In the genomic region with DNA sequence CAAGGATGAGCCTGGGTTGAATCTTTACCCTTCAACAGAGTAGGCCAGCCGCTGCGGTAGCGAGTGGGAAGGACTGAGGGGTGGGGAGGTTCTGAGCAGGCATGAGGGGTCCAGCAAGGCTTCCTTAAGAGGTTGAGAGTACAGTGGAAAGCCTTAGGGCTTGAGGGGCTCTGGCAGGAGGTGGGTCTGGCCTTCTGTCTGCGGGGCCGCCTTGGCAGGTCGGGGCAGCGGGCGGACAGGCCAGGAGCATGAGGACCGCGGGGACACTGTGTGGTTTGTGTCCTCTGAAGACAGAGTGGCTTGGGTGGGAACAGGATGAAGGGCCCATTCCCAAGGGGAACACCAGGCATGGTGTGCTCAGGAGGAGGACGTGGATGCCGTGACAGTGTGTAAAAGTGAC, we compare ENCODE assay signal across 25 cellular contexts.
"Had no signal": no experiment of that assay in that cellular context is flagged by ENCODE, and none has a peak within 500 bp of the region (broad histone marks: within the 10 kb centered on the region; RNA-seq: fewer than 3 reads in every experiment).

No MANE protein-coding gene starts in this region.

- H3K27ac ChIP-seq: heart right ventricle, left lung, lower lobe of right lung, pancreas, prostate gland, sigmoid colon, spleen, stomach, testis, thyroid gland, uterus had no signal

- H3K27ac Mint-ChIP-seq: naive thymus-derived CD4-positive, alpha-beta T cell; natural killer cell treated with Interleukin-12 subunit alpha and Interleukin-12 subunit beta and Interleukin-15 and Interleukin-18, amount 100 ng/mL, for 72 hours; stimulated activated naive B cell treated with anti-CD40 and anti-IgM and Interleukin-4, amounts not matched to agents 10 μg/mL and 1 μg/mL and 100 μg/mL, for 72 hours had no signal

- H3K4me1 ChIP-seq: left lung, lower lobe of right lung, pancreas, prostate gland, testis, thyroid gland, uterus had no signal

- H3K4me1 Mint-ChIP-seq: naive thymus-derived CD4-positive, alpha-beta T cell; stimulated activated naive B cell treated with anti-CD40 and anti-IgM and Interleukin-4, amounts not matched to agents 10 μg/mL and 1 μg/mL and 100 μg/mL, for 72 hours had no signal

- H3K27me3 Mint-ChIP-seq: natural killer cell treated with Interleukin-12 subunit alpha and Interleukin-12 subunit beta and Interleukin-15 and Interleukin-18, amount 100 ng/mL, for 72 hours had no signal

- H3K27me3 ChIP-seq: heart right ventricle, left lung, pancreas, sigmoid colon, stomach, testis, thyroid gland, uterus had no signal

- H3K4me3 Mint-ChIP-seq: naive thymus-derived CD4-positive, alpha-beta T cell; natural killer cell treated with Interleukin-12 subunit alpha and Interleukin-12 subunit beta and Interleukin-15 and Interleukin-18, amount 100 ng/mL, for 72 hours; stimulated activated naive B cell treated with anti-CD40 and anti-IgM and Interleukin-4, amounts not matched to agents 10 μg/mL and 1 μg/mL and 100 μg/mL, for 72 hours had no signal

- H3K36me3 Mint-ChIP-seq: naive thymus-derived CD4-positive, alpha-beta T cell; natural killer cell treated with Interleukin-12 subunit alpha and Interleukin-12 subunit beta and Interleukin-15 and Interleukin-18, amount 100 ng/mL, for 72 hours; stimulated activated naive B cell treated with anti-CD40 and anti-IgM and Interleukin-4, amounts not matched to agents 10 μg/mL and 1 μg/mL and 100 μg/mL, for 72 hours had no signal

- H3K4me3 ChIP-seq: heart right ventricle, left lung, lower lobe of right lung, mucosa of descending colon, pancreas, prostate gland, sigmoid colon, spleen, stomach, testis, thyroid gland, uterus had no signal

- H3K36me3 ChIP-seq: left lung, prostate gland, spleen, thyroid gland, uterus had no signal

- DNase-seq: heart right ventricle; hippocampal formation; kidney glomerular epithelial cell; left colon; left lung; lower lobe of right lung; midbrain; mucosa of descending colon; naive thymus-derived CD4-positive, alpha-beta T cell; pancreas; retina; sigmoid colon; small intestine; spleen; stimulated activated CD4-positive, alpha-beta T cell treated with anti-CD3 and anti-CD28 coated beads, Interleukin-4, amount 100 ng/mL, for 24 hours; stimulated activated naive B cell treated with anti-CD40 and anti-IgM and Interleukin-4, amounts not matched to agents 10 μg/mL and 1 μg/mL and 100 μg/mL, for 72 hours; stimulated activated naive CD8-positive, alpha-beta T cell treated with anti-CD3 and anti-CD28 coated beads, Interleukin-15, Interleukin-2, amounts not matched to agents 100 U/mL and 50 U/mL, for 24 hours; stomach; testis; thyroid gland; trophoblast cell; uterus had no signal

- ATAC-seq: heart right ventricle; left colon; left lung; mucosa of descending colon; naive thymus-derived CD4-positive, alpha-beta T cell; natural killer cell treated with Interleukin-12 subunit alpha and Interleukin-12 subunit beta and Interleukin-15 and Interleukin-18, amount 100 ng/mL, for 72 hours; pancreas; right cardiac atrium; stimulated activated naive B cell treated with anti-CD40 and anti-IgM and Interleukin-4, amounts not matched to agents 10 μg/mL and 1 μg/mL and 100 μg/mL, for 72 hours; stimulated activated naive CD8-positive, alpha-beta T cell treated with anti-CD3 and anti-CD28 coated beads, Interleukin-15, Interleukin-2, amounts not matched to agents 100 U/mL and 50 U/mL, for 24 hours had no signal

- H3K9me3 ChIP-seq: heart right ventricle, left lung, lower lobe of right lung, mucosa of descending colon, pancreas, prostate gland, sigmoid colon, spleen, stomach, testis, thyroid gland, uterus had no signal

- H3K9me3 Mint-ChIP-seq: naive thymus-derived CD4-positive, alpha-beta T cell; natural killer cell treated with Interleukin-12 subunit alpha and Interleukin-12 subunit beta and Interleukin-15 and Interleukin-18, amount 100 ng/mL, for 72 hours; stimulated activated naive B cell treated with anti-CD40 and anti-IgM and Interleukin-4, amounts not matched to agents 10 μg/mL and 1 μg/mL and 100 μg/mL, for 72 hours had no signal
